24 cellular contexts compared by ENCODE assay signal in genomic region chr12:82625523-82625922, GRCh38.
DNase-seq lines count a peak whose midpoint lies in the region; ATAC-seq, FAIRE-seq and TF ChIP-seq lines count a peak whose summit lies in the region.
"Had no signal": no experiment of that assay in that cellular context is flagged by ENCODE, and none has a peak within 500 bp of the region (broad histone marks: within the 10 kb centered on the region; RNA-seq: fewer than 3 reads in every experiment).

No MANE protein-coding gene starts in this region.

- H3K4me3 ChIP-seq in right lobe of liver (no peak overlapping the region), HepG2 (replicated peaks in 1 of 3; ENCODE audit: insufficient read depth in 1 of 3, low read depth in 2 of 3, low read length in 3 of 3) (no peak overlapping the region)
- H3K4me3 ChIP-seq: body of pancreas, coronary artery, mucosa of descending colon had no signal

- TF ChIP-seq RAD21 in HepG2 (CRISPR knock-in tag; IDR thresholded peaks at IDR 0.05) = no peak

- no peak for FAIRE-seq in HepG2 (lab: Jason Lieb, UNC)
- FAIRE-seq: endothelial cell of umbilical vein, GM19239, urothelium cell line had no signal

- no peak overlapping the region for H3K9ac ChIP-seq in HepG2 (ENCODE audit: insufficient read depth, low read depth, low read length)
- H3K9ac ChIP-seq: KMS-11 had no signal

- POLR2A ChIA-PET in HepG2 (lab: Yijun Ruan, JAX) = no interaction called here

- TF ChIP-seq CTCF in right lobe of liver (IDR thresholded peaks at IDR 0.05) (no peak), HepG2 (CRISPR knock-in tag; IDR thresholded peaks at IDR 0.05) (no peak), GM13976 (IDR thresholded peaks at IDR 0.05; ENCODE audit: borderline replicate concordance, control extremely low read depth, extremely low read depth, insufficient read depth, missing control alignments) (no peak)

- TF ChIP-seq EP300 in HepG2 (IDR thresholded peaks at IDR 0.05; ENCODE audit: low read depth in 2 of 2, low read length in 2 of 2) (no peak), HepG2 (CRISPR knock-in tag; IDR thresholded peaks at IDR 0.05; ENCODE audit: borderline replicate concordance) (no peak)

- DNase-seq in right lobe of liver = no peak
- no peak for DNase-seq in HepG2 (ENCODE audit: low spot score)
- DNase-seq in anterior cingulate cortex (lab: John Stamatoyannopoulos, UW) = peak in 48 of 58 donors; percentile 4 to 88 (median 48)
- no peak for DNase-seq in left lobe of liver (ENCODE audit: low spot score)
- DNase-seq in SKM-1 (lab: John Stamatoyannopoulos, UW; ENCODE audit: unreplicated experiment) = no peak
- DNase-seq in GM13976 (ENCODE audit: low spot score) = no peak
- DNase-seq: activated CD4-positive, alpha-beta memory T cell treated with anti-CD3 and anti-CD28 coated beads for 36 hours; activated naive CD4-positive, alpha-beta T cell treated with anti-CD3 and anti-CD28 coated beads, Interleukin-2, amount 50 U/mL, for 16 hours; activated T-cell treated with anti-CD3 and anti-CD28 coated beads, Interleukin-2, amount 50 U/mL, for 4 hours; body of pancreas; CD4-positive, alpha-beta memory T cell; left cardiac atrium; mucosa of descending colon; NCI-H1436; NCI-H510A treated with DMSO at 0.1 percent for 48 hours; stimulated activated CD4-positive, alpha-beta T cell treated with anti-CD3 and anti-CD28 coated beads, Interleukin-2, amount 100 ng/mL, for 48 hours; WERI-Rb-1 had no signal

- H3K27me3 ChIP-seq in right lobe of liver (no peaks in the 10 kb centered on the region), HepG2 (ENCODE audit: control insufficient read depth in 1 of 2, insufficient read depth in 2 of 2, low read length in 2 of 2) (no peaks in the 10 kb centered on the region)
- H3K27me3 ChIP-seq: body of pancreas had no signal

- in situ Hi-C loops in HepG2 (cut with HindIII; ENCODE audit: extremely low pct_ligation_motif_present, low pct_unique_long_range_greater_than_20kb) (no loop called here), GM13976 (cut with MboI; ENCODE audit: low sequenced_read_pairs, unreplicated experiment) (loop anchor here (10.0 to 25.0 kb wide), 2 partner anchors 101 to 238 kb away; no protein-coding TSS in a partner anchor)

- H3K9me3 ChIP-seq in right lobe of liver (no peaks in the 10 kb centered on the region), HepG2 (ENCODE audit: low read length) (no peaks in the 10 kb centered on the region)
- H3K9me3 ChIP-seq: body of pancreas, mucosa of descending colon had no signal

- H3K4me1 ChIP-seq in right lobe of liver (no peaks in the 10 kb centered on the region), HepG2 (ENCODE audit: insufficient read depth, low read length) (no peaks in the 10 kb centered on the region)

- no peaks in the 10 kb centered on the region for H3K36me3 ChIP-seq in right lobe of liver
- no peaks in the 10 kb centered on the region for H3K36me3 ChIP-seq in HepG2 (replicated peaks in 1 of 2; ENCODE audit: control insufficient read depth in 1 of 2, insufficient read depth in 2 of 2, low read length in 2 of 2)
- H3K36me3 ChIP-seq: WERI-Rb-1 had no signal

- CTCF ChIA-PET in HepG2 (lab: Yijun Ruan, JAX; ENCODE audit: low intra/inter-chr PET ratio, low total read pairs) = no interaction called here

- no peaks in the 10 kb centered on the region for H4K20me1 ChIP-seq in HepG2 (ENCODE audit: insufficient read depth, low read length)

- intact Hi-C loops in right lobe of liver (cut with DNase I) (loop anchor here in 1 of 2 donors (10.0 kb wide), 1 partner anchor 101 kb away; no protein-coding TSS in a partner anchor), HepG2 (cut with micrococcal nuclease; ENCODE audit: unreplicated experiment) (loop anchor here (5.0 kb wide), 1 partner anchor 983 kb away; no protein-coding TSS in a partner anchor)

- no peaks in the 10 kb centered on the region for H3K79me2 ChIP-seq in HepG2 (ENCODE audit: insufficient read depth, low read length)

- no peak overlapping the region for H3K27ac ChIP-seq in right lobe of liver
- H3K27ac ChIP-seq in HepG2 (ENCODE audit: extremely low read length, insufficient read depth, low read length) = no peak overlapping the region
- H3K27ac ChIP-seq in temporal lobe (ENCODE audit: low read depth, low read length) = peak overlapping the region; percentile 83
- H3K27ac ChIP-seq: body of pancreas, coronary artery, KMS-11, WERI-Rb-1 had no signal

- H2AFZ ChIP-seq in HepG2 (ENCODE audit: low read length) = no peak overlapping the region

- no peak for TF ChIP-seq POLR2A in right lobe of liver (IDR thresholded peaks at IDR 0.05)
- TF ChIP-seq POLR2A in HepG2 (IDR thresholded peaks at IDR 0.05; ENCODE audit: insufficient read depth in 1 of 2, low read depth in 2 of 2, low read length in 2 of 2) = no peak

- H3K4me2 ChIP-seq in HepG2 (ENCODE audit: low read depth, low read length) = no peak overlapping the region
- H3K4me2 ChIP-seq: KMS-11 had no signal

- peak in 3 of 4 donors; percentile 47 to 57 (median 51) for ATAC-seq in right lobe of liver
- no peak for ATAC-seq in HepG2
- ATAC-seq in left lobe of liver = peak; percentile 78
- no peak for ATAC-seq in HG03045 (IDR thresholded peaks at IDR 0.05; ENCODE audit: unreplicated experiment)
- ATAC-seq: activated T-cell treated with anti-CD3 and anti-CD28 coated beads, Interleukin-2, amount 50 U/mL, for 4 hours; body of pancreas; left cardiac atrium; mucosa of descending colon had no signal

- 21% methylated on average over 2 of the region's 3 CpGs for WGBS in right lobe of liver (ENCODE audit: insufficient coverage, low coverage, low lambda C conversion rate, missing lambda C conversion rate)
- WGBS in HepG2 (ENCODE audit: low lambda C conversion rate) = 0% methylated on average over 3 of the region's 3 CpGs

- no TSS peak for BruUV-seq in HepG2 (replicated peaks; lab: Mats Ljungman, UMichigan)

TF ChIP-seq in HepG2, 621 proteins besides CTCF, POLR2A, EP300 and RAD21:
- no peak for TF ChIP-seq ZBTB42 (CRISPR knock-in tag; IDR thresholded peaks at IDR 0.05)
- TF ChIP-seq RCOR2 (CRISPR knock-in tag; IDR thresholded peaks at IDR 0.05) = no peak
- TF ChIP-seq ZNF841 (CRISPR knock-in tag; IDR thresholded peaks at IDR 0.05; ENCODE audit: borderline replicate concordance) = no peak
- no peak for TF ChIP-seq HNF4G (IDR thresholded peaks at IDR 0.05; ENCODE audit: borderline replicate concordance, low read depth, low read length)
- TF ChIP-seq HNF4G (CRISPR knock-in tag; IDR thresholded peaks at IDR 0.05; ENCODE audit: borderline replicate concordance, low read depth) = no peak
- TF ChIP-seq KLF13 (CRISPR knock-in tag; IDR thresholded peaks at IDR 0.05) = no peak

Comparison
In these comparisons a context has a peak if more than half of its experiments do, and no peak if none do; other contexts are left out.
1. ATAC-seq: peak in right lobe of liver (3 of 4) and left lobe of liver (single experiment); none in HepG2 (single experiment) and HG03045 (single experiment).
2. DNase-seq: peak in anterior cingulate cortex (48 of 58); none in right lobe of liver (0 of 3), HepG2 (single experiment), left lobe of liver (single experiment), SKM-1 (single experiment) and GM13976 (single experiment).